ENCODE assay signal across 8 cellular contexts in genomic region chr6:161272600-161273355, GRCh38. TPM values are rescaled to one million over a fixed set of nuclear protein-coding genes. Genes with fewer than 3 reads are reported as not detected.
DNase-seq lines count a peak whose midpoint lies in the region; ATAC-seq lines count a peak whose summit lies in the region.

No MANE protein-coding gene starts in this region.

- H3K4me3 Mint-ChIP-seq in naive thymus-derived CD4-positive, alpha-beta T cell = peak overlapping the region; percentile 82 to 98 (median 94)

- intact Hi-C loops in naive thymus-derived CD4-positive, alpha-beta T cell (cut with micrococcal nuclease) = loop anchor here (1.0 to 10.0 kb wide), 4 partner anchors 46 to 1545 kb away; partner anchors contain the start of gene WTAP (in 1 of the 2)

- POLR2A ChIA-PET in naive thymus-derived CD4-positive, alpha-beta T cell (lab: Charles Lee) = no interaction called here

- DNase-seq in NCI-H2196 (lab: John Stamatoyannopoulos, UW; ENCODE audit: unreplicated experiment) = peak; percentile 1
- DNase-seq in NCI-H2196 treated with DMSO at 0.1 percent for 48 hours (lab: John Stamatoyannopoulos, UW; ENCODE audit: unreplicated experiment) = no peak
- DNase-seq in NCI-H748 treated with DMSO at 0.1 percent for 48 hours (lab: John Stamatoyannopoulos, UW) = peak; percentile 76
- DNase-seq in effector memory CD4-positive, alpha-beta T cell = no peak
- no peak for DNase-seq in naive thymus-derived CD4-positive, alpha-beta T cell
- no peak for DNase-seq in COLO829 (ENCODE audit: low spot score)

- H3K27ac ChIP-seq in effector memory CD4-positive, alpha-beta T cell (ENCODE audit: insufficient read depth, low read length, poor library complexity, severe bottlenecking) = peak overlapping the region; percentile 61
- H3K27ac ChIP-seq in naive thymus-derived CD4-positive, alpha-beta T cell (ENCODE audit: low read depth, low read length) = peak overlapping the region; percentile 57

- H3K4me1 ChIP-seq in effector memory CD4-positive, alpha-beta T cell (ENCODE audit: control insufficient read depth, insufficient read depth, low read length, poor library complexity, severe bottlenecking) = peaks cover 16% of the 10 kb centered on the region
- peaks cover 0 to 6% of the 10 kb centered on the region in 2 donors for H3K4me1 ChIP-seq in naive thymus-derived CD4-positive, alpha-beta T cell (ENCODE audit: control insufficient read depth in 2 of 2, insufficient read depth in 2 of 2, low read length in 2 of 2)

- H3K27ac Mint-ChIP-seq in naive thymus-derived CD4-positive, alpha-beta T cell = peak overlapping the region; percentile 78 to 98 (median 93)

- CTCF ChIA-PET in naive thymus-derived CD4-positive, alpha-beta T cell (lab: Charles Lee) = no interaction called here

- H3K36me3 ChIP-seq in effector memory CD4-positive, alpha-beta T cell (ENCODE audit: control insufficient read depth, insufficient read depth, low read length) = no peaks in the 10 kb centered on the region
- H3K36me3 ChIP-seq in naive thymus-derived CD4-positive, alpha-beta T cell (ENCODE audit: control insufficient read depth in 2 of 3, insufficient read depth in 3 of 3, low read length in 3 of 3) = no peaks in the 10 kb centered on the region

- peaks cover 0 to 3% (median 0%) of the 10 kb centered on the region in 11 donors for H3K9me3 Mint-ChIP-seq in naive thymus-derived CD4-positive, alpha-beta T cell

- no peaks in the 10 kb centered on the region for H3K9me3 ChIP-seq in effector memory CD4-positive, alpha-beta T cell (ENCODE audit: control insufficient read depth, low read length)
- H3K9me3 ChIP-seq in naive thymus-derived CD4-positive, alpha-beta T cell (ENCODE audit: control insufficient read depth in 2 of 3, low read length in 3 of 3) = no peaks in the 10 kb centered on the region

- no peaks in the 10 kb centered on the region for H3K27me3 ChIP-seq in effector memory CD4-positive, alpha-beta T cell (replicated peaks; ENCODE audit: control insufficient read depth, insufficient read depth, low read length, poor library complexity, severe bottlenecking)
- H3K27me3 ChIP-seq in naive thymus-derived CD4-positive, alpha-beta T cell (ENCODE audit: control insufficient read depth in 2 of 2, insufficient read depth in 2 of 2, low read length in 2 of 2) = no peaks in the 10 kb centered on the region

- peaks cover 0 to 13% (median 0%) of the 10 kb centered on the region in 5 donors for H3K27me3 Mint-ChIP-seq in naive thymus-derived CD4-positive, alpha-beta T cell

- H3K4me3 ChIP-seq in effector memory CD4-positive, alpha-beta T cell (ENCODE audit: insufficient read depth, low read depth, low read length, poor library complexity, severe bottlenecking) = peak overlapping the region; percentile 55
- H3K4me3 ChIP-seq in naive thymus-derived CD4-positive, alpha-beta T cell (ENCODE audit: low read length) = peak overlapping the region; percentile 43

- peaks cover 0 to 19% (median 11%) of the 10 kb centered on the region in 5 donors for H3K36me3 Mint-ChIP-seq in naive thymus-derived CD4-positive, alpha-beta T cell

- H3K4me1 Mint-ChIP-seq in naive thymus-derived CD4-positive, alpha-beta T cell = peaks cover 10 to 37% (median 19%) of the 10 kb centered on the region in 7 donors

- no peak for ATAC-seq in naive thymus-derived CD4-positive, alpha-beta T cell
- ATAC-seq in GM19463 (IDR thresholded peaks at IDR 0.05; ENCODE audit: unreplicated experiment) (no peak), HG03571 (IDR thresholded peaks at IDR 0.05; ENCODE audit: unreplicated experiment) (no peak)

RNA-seq across cellular contexts. Expression of gene AGPAT4, which starts 1.1 kb away (rescaled TPM):
- 10 to 100 TPM in 2 of 5 experiments, 1 to 10 TPM in 3; 2.0 to 16.2 (median 4.4) TPM for total RNA-seq in naive thymus-derived CD4-positive, alpha-beta T cell
- polyA plus RNA-seq in naive thymus-derived CD4-positive, alpha-beta T cell = 1 to 10 TPM; 1.1 to 1.2 TPM

Comparison
In these comparisons a context has a peak if more than half of its experiments do, and no peak if none do; other contexts are left out.
1. DNase-seq: peak in NCI-H2196 (single experiment) and NCI-H748 treated with DMSO at 0.1 percent for 48 hours (single experiment); none in NCI-H2196 treated with DMSO at 0.1 percent for 48 hours (single experiment), effector memory CD4-positive, alpha-beta T cell (0 of 3), naive thymus-derived CD4-positive, alpha-beta T cell (0 of 9) and COLO829 (single experiment).